In the genomic region with DNA sequence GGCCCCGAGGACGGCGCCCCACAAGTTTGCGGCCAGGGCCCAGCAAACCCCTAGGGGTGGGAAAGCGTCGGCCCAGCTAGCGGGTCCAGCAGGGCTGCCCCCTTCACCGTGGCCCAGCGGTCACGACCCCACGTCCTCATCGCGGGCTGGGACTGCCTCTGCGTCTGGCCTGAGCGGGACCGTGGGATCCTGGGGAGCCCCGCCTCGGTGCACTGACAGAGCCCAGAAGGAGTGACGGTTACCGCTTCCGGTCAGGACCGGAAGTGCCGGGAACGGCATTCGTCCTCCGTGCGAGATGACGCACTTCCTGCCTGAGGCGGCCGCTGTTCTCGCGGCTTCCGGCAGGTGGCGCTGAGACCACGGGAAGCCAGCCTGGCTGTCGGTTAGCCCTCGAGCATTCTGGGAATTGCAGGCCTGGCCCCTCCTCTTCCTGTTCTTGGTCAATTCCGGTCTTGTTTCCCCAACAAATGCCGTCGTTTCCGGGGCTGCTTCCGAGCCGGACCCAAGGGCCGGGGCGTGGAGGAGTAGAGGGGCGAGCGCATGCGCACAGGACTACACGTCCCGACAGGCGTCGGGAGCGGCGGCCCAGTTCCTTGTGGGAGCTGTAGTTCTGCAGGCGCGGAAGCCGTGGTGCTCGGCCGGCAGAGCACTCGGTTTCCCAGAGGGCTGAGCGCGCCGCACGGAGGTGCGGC, we compare ENCODE assay signal across 7 cellular contexts. TPM values are rescaled to one million over a fixed set of nuclear protein-coding genes. Genes with fewer than 3 reads are reported as not detected.
DNase-seq lines count a peak whose midpoint lies in the region; ATAC-seq and TF ChIP-seq lines count a peak whose summit lies in the region.

A gene (plus strand): TSS at position 682 of the 692 bp plus-strand sequence. CDS start 1,884 bp downstream, outside the sequence.

- peak within 1 kb of the TSS; percentile 76 for H3K4me3 ChIP-seq in astrocyte of the cerebellum (ENCODE audit: low read depth, low read length)

- DNase-seq in NCI-H1930 (lab: John Stamatoyannopoulos, UW) (peak; percentile 100), T-helper 22 cell (ENCODE audit: low read depth) (peak; percentile 100), astrocyte of the cerebellum (ENCODE audit: low read depth) (peak; percentile 100), hepatic stellate cell (ENCODE audit: low spot score) (peak; percentile 100), renal cortical epithelial cell (ENCODE audit: low read depth) (peak; percentile 99)

- ATAC-seq in GM18499 (IDR thresholded peaks at IDR 0.05; ENCODE audit: insufficient read depth, unreplicated experiment) = peak; percentile 66
- ATAC-seq in HG02970 (IDR thresholded peaks at IDR 0.05; ENCODE audit: low FRiP score, unreplicated experiment) = peak; percentile 83

- in situ Hi-C loops in astrocyte of the cerebellum (cut with HindIII; ENCODE audit: low sequenced_read_pairs) = no loop called here

- TF ChIP-seq CTCF in astrocyte of the cerebellum (IDR thresholded peaks at IDR 0.05; ENCODE audit: low read depth, low read length, missing control alignments) = peak; percentile 98

RNA-seq across cellular contexts. Expression of the gene that starts here (rescaled TPM):
- total RNA-seq in renal cortical epithelial cell = 46.1 and 73.3 TPM in 2 replicates

Comparison
In these comparisons a context has a peak if more than half of its experiments do, and no peak if none do; other contexts are left out.
1. Peak in every context shown above with its lines: DNase-seq, ATAC-seq and H3K4me3 ChIP-seq.